24 cellular contexts compared by ENCODE assay signal in genomic region chr17:2701996-2702741, GRCh38. TPM values are rescaled to one million over a fixed set of nuclear protein-coding genes. Genes with fewer than 3 reads are reported as not detected.
DNase-seq lines count a peak whose midpoint lies in the region; FAIRE-seq and TF ChIP-seq lines count a peak whose summit lies in the region.
"Had no signal": no experiment of that assay in that cellular context is flagged by ENCODE, and none has a peak within 500 bp of the region (broad histone marks: within the 10 kb centered on the region; RNA-seq: fewer than 3 reads in every experiment).

No MANE protein-coding gene starts in this region.

- H3K27me3 ChIP-seq in neural progenitor cell (no peaks in the 10 kb centered on the region), MM.1S (replicated peaks; ENCODE audit: insufficient read depth, low read length) (no peaks in the 10 kb centered on the region)
- H3K27me3 ChIP-seq: SJCRH30 had no signal

- no peak for FAIRE-seq in GM12892 (lab: Jason Lieb, UNC)
- FAIRE-seq: small intestine had no signal

- H3K4me1 Mint-ChIP-seq in HFFc6 (ENCODE audit: low read depth) (peaks cover 9% of the 10 kb centered on the region), neural progenitor cell (peaks cover 9% of the 10 kb centered on the region)
- H3K4me1 Mint-ChIP-seq: activated CD4-positive, alpha-beta memory T cell treated with anti-CD3 and anti-CD28 coated beads, Interleukin-2, amount 10 ng/mL, durations not matched to agents 7 days and 5 days had no signal

- no peaks in the 10 kb centered on the region for H3K9me3 ChIP-seq in neural progenitor cell (ENCODE audit: low read depth)
- no peaks in the 10 kb centered on the region for H3K9me3 ChIP-seq in MM.1S (replicated peaks; ENCODE audit: insufficient read depth, low read length)
- H3K9me3 ChIP-seq: SJCRH30 had no signal

- peak; percentile 19 for DNase-seq in GM12892 (ENCODE audit: insufficient read length)
- DNase-seq in HFFc6, result no peak
- peak; percentile 13 for DNase-seq in epidermal melanocyte (ENCODE audit: insufficient read length, low spot score)
- DNase-seq in neural progenitor cell (ENCODE audit: low spot score), result no peak
- DNase-seq in NCI-H1694 (lab: John Stamatoyannopoulos, UW), result no peak
- DNase-seq in MM.1S, result no peak
- DNase-seq in NCI-H2196 (lab: John Stamatoyannopoulos, UW; ENCODE audit: unreplicated experiment), result no peak
- DNase-seq in NCI-H526 treated with DMSO at 0.1 percent for 48 hours (lab: John Stamatoyannopoulos, UW), result no peak
- DNase-seq: activated CD4-positive, alpha-beta memory T cell treated with anti-CD3 and anti-CD28 coated beads, Interleukin-2, amount 10 ng/mL, durations not matched to agents 7 days and 5 days; activated T-cell treated with anti-CD3 and anti-CD28 coated beads, Interleukin-2, amount 50 U/mL, for 4 hours; GOT3; NCI-H1417 treated with DMSO at 0.1 percent for 48 hours; NCI-H2171 treated with DMSO at 0.1 percent for 48 hours; NCI-H774; SJCRH30; small intestine; stimulated activated CD4-positive, alpha-beta T cell treated with anti-CD3 and anti-CD28 coated beads, Interleukin-4, amount 100 ng/mL, for 1 hour; stimulated activated naive CD8-positive, alpha-beta T cell treated with anti-CD3 and anti-CD28 coated beads, Interleukin-15, amount 100 ng/mL, for 72 hours had no signal

- H3K9ac ChIP-seq in neural progenitor cell (no peak overlapping the region), MM.1S (ENCODE audit: low read length) (no peak overlapping the region)

- TF ChIP-seq POLR2A in GM12892 (IDR thresholded peaks at IDR 0.05; ENCODE audit: low read depth, low read length), result no peak

- no peaks in the 10 kb centered on the region for H3K9me2 ChIP-seq in MM.1S (replicated peaks; ENCODE audit: insufficient read depth, low read length)

- H4K20me1 ChIP-seq in neural progenitor cell (ENCODE audit: low read depth), result peaks cover 22% of the 10 kb centered on the region
- peaks cover 21% of the 10 kb centered on the region for H4K20me1 ChIP-seq in MM.1S (ENCODE audit: insufficient read depth, low read length)

- H3K4me2 ChIP-seq in neural progenitor cell (no peak overlapping the region), MM.1S (ENCODE audit: low read depth, low read length) (no peak overlapping the region)

- H3K4me1 ChIP-seq in neural progenitor cell (peaks cover 14% of the 10 kb centered on the region), MM.1S (ENCODE audit: low read length) (no peaks in the 10 kb centered on the region)
- H3K4me1 ChIP-seq: SJCRH30 had no signal

- H3K79me2 ChIP-seq in neural progenitor cell (ENCODE audit: low read depth), result peaks cover 16% of the 10 kb centered on the region
- peaks cover 49% of the 10 kb centered on the region for H3K79me2 ChIP-seq in MM.1S (ENCODE audit: low read length)

- no peaks in the 10 kb centered on the region for H3K9me3 Mint-ChIP-seq in HFFc6
- H3K9me3 Mint-ChIP-seq in neural progenitor cell, result no peaks in the 10 kb centered on the region
- H3K9me3 Mint-ChIP-seq: activated CD4-positive, alpha-beta memory T cell treated with anti-CD3 and anti-CD28 coated beads, Interleukin-2, amount 10 ng/mL, durations not matched to agents 7 days and 5 days; activated T-cell treated with anti-CD3 and anti-CD28 coated beads, Interleukin-2, amount 50 U/mL, for 4 hours; brain; dendritic cell treated with granulocyte-macrophage colony-stimulating factor and Interleukin-4, amounts not matched to agents 40 ng/mL and 50 ng/mL, for 4 days; stimulated activated naive CD8-positive, alpha-beta T cell treated with anti-CD3 and anti-CD28 coated beads, Interleukin-15, amount 100 ng/mL, for 72 hours; T-helper 1 cell treated with Interleukin-12 subunit alpha and Interleukin-12 subunit beta and Interleukin-4 antibody, amounts not matched to agents 30 μg/mL and 1 μg/mL, for 36 hours had no signal

- H3K27ac ChIP-seq in neural progenitor cell (no peak overlapping the region), MM.1S (ENCODE audit: low read length) (no peak overlapping the region)
- H3K27ac ChIP-seq: SJCRH30, VCaP had no signal

- H2AFZ ChIP-seq in neural progenitor cell (replicated peaks), result no peak overlapping the region
- H2AFZ ChIP-seq in MM.1S (ENCODE audit: low read length), result no peak overlapping the region

- peak; percentile 14; the same call in 1 of the 2 replicates for TF ChIP-seq CTCF in HFFc6 (IDR thresholded peaks at IDR 0.05)
- peak; percentile 18 for TF ChIP-seq CTCF in neural progenitor cell (IDR thresholded peaks at IDR 0.05)
- no peak for TF ChIP-seq CTCF in MM.1S (IDR thresholded peaks at IDR 0.05; ENCODE audit: low read length)

- H3K36me3 ChIP-seq in neural progenitor cell (no peaks in the 10 kb centered on the region), MM.1S (replicated peaks; ENCODE audit: insufficient read depth, low read length) (no peaks in the 10 kb centered on the region; the same call in 1 of the 2 replicates)

- no peak overlapping the region for H3K4me3 ChIP-seq in neural progenitor cell
- no peak overlapping the region for H3K4me3 ChIP-seq in MM.1S (ENCODE audit: low read length)
- H3K4me3 ChIP-seq: SJCRH30 had no signal

- H3K27me3 Mint-ChIP-seq in HFFc6 (ENCODE audit: insufficient read depth) (peaks cover 2% of the 10 kb centered on the region; the same call in 1 of the 2 replicates), neural progenitor cell (ENCODE audit: insufficient read depth, low read depth) (peaks cover 5% of the 10 kb centered on the region)
- H3K27me3 Mint-ChIP-seq: activated CD4-positive, alpha-beta memory T cell treated with anti-CD3 and anti-CD28 coated beads, Interleukin-2, amount 10 ng/mL, durations not matched to agents 7 days and 5 days; activated naive CD8-positive, alpha-beta T cell; brain; dendritic cell treated with granulocyte-macrophage colony-stimulating factor and Interleukin-4, amounts not matched to agents 40 ng/mL and 50 ng/mL, for 4 days; stimulated activated naive CD8-positive, alpha-beta T cell treated with anti-CD3 and anti-CD28 coated beads, Interleukin-15, amount 100 ng/mL, for 72 hours had no signal

- H3K36me3 Mint-ChIP-seq in HFFc6 (ENCODE audit: low read depth) (0 out of 2 replicates have a peak, but pooled peaks cover 5% of the 10 kb centered on the region), neural progenitor cell (peaks cover 2% of the 10 kb centered on the region)
- H3K36me3 Mint-ChIP-seq: activated naive CD8-positive, alpha-beta T cell had no signal

- no peak overlapping the region for H3K27ac Mint-ChIP-seq in HFFc6
- no peak overlapping the region for H3K27ac Mint-ChIP-seq in neural progenitor cell
- H3K27ac Mint-ChIP-seq: activated CD4-positive, alpha-beta memory T cell treated with anti-CD3 and anti-CD28 coated beads, Interleukin-2, amount 10 ng/mL, durations not matched to agents 7 days and 5 days; activated naive CD8-positive, alpha-beta T cell; brain; dendritic cell treated with granulocyte-macrophage colony-stimulating factor and Interleukin-4, amounts not matched to agents 40 ng/mL and 50 ng/mL, for 4 days; T-helper 1 cell treated with Interleukin-12 subunit alpha and Interleukin-12 subunit beta and Interleukin-4 antibody, amounts not matched to agents 30 μg/mL and 1 μg/mL, for 36 hours had no signal

- no peak overlapping the region for H3K4me3 Mint-ChIP-seq in HFFc6
- H3K4me3 Mint-ChIP-seq in neural progenitor cell, result no peak overlapping the region
- H3K4me3 Mint-ChIP-seq: activated CD4-positive, alpha-beta memory T cell treated with anti-CD3 and anti-CD28 coated beads, Interleukin-2, amount 10 ng/mL, durations not matched to agents 7 days and 5 days; activated naive CD8-positive, alpha-beta T cell; activated T-cell treated with anti-CD3 and anti-CD28 coated beads, Interleukin-2, amount 50 U/mL, for 4 hours; brain; dendritic cell treated with granulocyte-macrophage colony-stimulating factor and Interleukin-4, amounts not matched to agents 40 ng/mL and 50 ng/mL, for 4 days; stimulated activated naive CD8-positive, alpha-beta T cell treated with anti-CD3 and anti-CD28 coated beads, Interleukin-15, amount 100 ng/mL, for 72 hours; T-helper 1 cell treated with Interleukin-12 subunit alpha and Interleukin-12 subunit beta and Interleukin-4 antibody, amounts not matched to agents 30 μg/mL and 1 μg/mL, for 36 hours had no signal

- H3F3A ChIP-seq in neural progenitor cell (ENCODE audit: low read depth) (no peaks in the 10 kb centered on the region), MM.1S (ENCODE audit: insufficient read depth, low read length) (no peaks in the 10 kb centered on the region)

RNA-seq across cellular contexts. Expression of gene CLUH, which starts 9.4 kb away (rescaled TPM):
- polyA plus RNA-seq in GM12892 (2012; ENCODE audit: missing spikeins), result 27.1 TPM
- 10 to 100 TPM; 42.7 to 62.9 (median 48.6) TPM for total RNA-seq in HFFc6 (2021; fragmentation: NEBNext Ultra II Directional; extraction: Animal tissue kit (Norgen Biotek cat#: 25700))
- total RNA-seq in neural progenitor cell (ENCODE audit: low replicate concordance), result 6.8 and 25.3 TPM in 2 replicates

RNA-seq across cellular contexts. Expression of gene CCDC92B, which starts 47.3 kb away (rescaled TPM):
- polyA plus RNA-seq in GM12892 (2012; ENCODE audit: missing spikeins), result not detected
- not detected for total RNA-seq in HFFc6 (2021; fragmentation: NEBNext Ultra II Directional; extraction: Animal tissue kit (Norgen Biotek cat#: 25700))
- total RNA-seq in neural progenitor cell (ENCODE audit: low replicate concordance), result 0.17 and 0.77 TPM in 2 replicates
- total RNA-seq: liver, SJCRH30 had no signal
- polyA plus RNA-seq: liver had no signal

Comparison
In these comparisons a context has a peak if more than half of its experiments do, and no peak if none do; other contexts are left out.
1. DNase-seq: peak in GM12892 (single experiment) and epidermal melanocyte (single experiment); none in HFFc6 (single experiment), neural progenitor cell (single experiment), NCI-H1694 (single experiment), MM.1S (single experiment), NCI-H2196 (single experiment) and NCI-H526 treated with DMSO at 0.1 percent for 48 hours (single experiment).